ENCODE assay signal across 8 cellular contexts in genomic region chr1:155308493-155309422, GRCh38. TPM values are rescaled to one million over a fixed set of nuclear protein-coding genes. Genes with fewer than 3 reads are reported as not detected.
DNase-seq lines count a peak whose midpoint lies in the region; ATAC-seq and TF ChIP-seq lines count a peak whose summit lies in the region.

Gene FDPS, plus strand, starts transcription at chr1:155308866. Its CDS starts 924 bp downstream, at chr1:155309790.

- DNase-seq in NCI-H1694 treated with DMSO at 0.1 percent for 48 hours (lab: John Stamatoyannopoulos, UW), result peak; percentile 100
- peak; percentile 91 to 96 (median 93) for DNase-seq in T-helper 17 cell
- DNase-seq in amygdala (lab: John Stamatoyannopoulos, UW), result peak; percentile 80 to 100 (median 98)
- DNase-seq in left cardiac atrium, result peak; percentile 99
- peak; percentile 86 for DNase-seq in progenitor cell of endocrine pancreas (ENCODE audit: low spot score, unreplicated experiment)
- peak; percentile 99 for DNase-seq in ureter (ENCODE audit: low spot score)

- H3K9me3 ChIP-seq in T-helper 17 cell (ENCODE audit: control insufficient read depth, low read length, poor library complexity, severe bottlenecking), result no peaks in the 10 kb centered on the region

- H3K4me1 Mint-ChIP-seq in T-helper 17 cell, result peaks cover 30% of the 10 kb centered on the region
- peaks cover 15% of the 10 kb centered on the region for H3K4me1 Mint-ChIP-seq in progenitor cell of endocrine pancreas (ENCODE audit: low read depth)

- H3K36me3 Mint-ChIP-seq in T-helper 17 cell (ENCODE audit: low read depth) (peaks cover 9% of the 10 kb centered on the region), progenitor cell of endocrine pancreas (ENCODE audit: insufficient read depth) (peaks cover 10% of the 10 kb centered on the region)

- ATAC-seq in HG02885 (IDR thresholded peaks at IDR 0.05; ENCODE audit: poor library complexity, unreplicated experiment) (peak; percentile 97), T-helper 17 cell (peak; percentile 98), left cardiac atrium (peak; percentile 99)

- H3K4me3 Mint-ChIP-seq in T-helper 17 cell, result peak within 1 kb of the TSS; percentile 97
- peak within 1 kb of the TSS; percentile 96 for H3K4me3 Mint-ChIP-seq in progenitor cell of endocrine pancreas (ENCODE audit: low read depth)

- TF ChIP-seq CTCF in progenitor cell of endocrine pancreas (IDR thresholded peaks at IDR 0.05; ENCODE audit: unreplicated experiment), result peak; percentile 11

- H3K27me3 Mint-ChIP-seq in T-helper 17 cell (peaks cover 5% of the 10 kb centered on the region), progenitor cell of endocrine pancreas (no peaks in the 10 kb centered on the region)

- peak; percentile 75 for TF ChIP-seq POLR2A in GM15510 (IDR thresholded peaks at IDR 0.05; ENCODE audit: borderline replicate concordance, extremely low read depth, insufficient read length)

- H3K9me3 Mint-ChIP-seq in progenitor cell of endocrine pancreas (ENCODE audit: low read depth), result no peaks in the 10 kb centered on the region

- intact Hi-C loops in left cardiac atrium (cut with DNase I), result loop anchor here in 1 of 2 donors (2.0 kb wide), 1 partner anchor 36 kb away; the partner anchor contains the start of gene CLK2

- H3K27ac Mint-ChIP-seq in T-helper 17 cell (peak within 1 kb of the TSS; percentile 97), progenitor cell of endocrine pancreas (peak within 1 kb of the TSS; percentile 98)

RNA-seq across cellular contexts. Expression of gene FDPS, which starts in this region (rescaled TPM):
- total RNA-seq in T-helper 17 cell, result 10 to 100 TPM; 63.0 TPM
- 100 to 1,000 TPM in 1 of 2 donors, 10 to 100 TPM in 1; 92.9 to 128 TPM for total RNA-seq in left cardiac atrium
- total RNA-seq in progenitor cell of endocrine pancreas, result 232 and 261 TPM in 2 replicates
- 124 TPM for total RNA-seq in ureter

Comparison
In these comparisons a context has a peak if more than half of its experiments do, and no peak if none do; other contexts are left out.
1. Peak in every context shown above with its lines: DNase-seq and ATAC-seq.